20 cellular contexts compared by ENCODE assay signal in genomic region chr7:135098391-135098790, GRCh38. TPM values are rescaled to one million over a fixed set of nuclear protein-coding genes. Genes with fewer than 3 reads are reported as not detected.
DNase-seq lines count a peak whose midpoint lies in the region; ATAC-seq lines count a peak whose summit lies in the region.
"Had no signal": no experiment of that assay in that cellular context is flagged by ENCODE, and none has a peak within 500 bp of the region (broad histone marks: within the 10 kb centered on the region; RNA-seq: fewer than 3 reads in every experiment).

No MANE protein-coding gene starts in this region.

- no CpG with 5 or more reads among the region's 3 CpGs for WGBS in mesendoderm (ENCODE audit: extremely low coverage, insufficient coverage, low lambda C conversion rate)

- DNase-seq in EL (peak; percentile 11), SK-MEL-5 (ENCODE audit: low read depth, low spot score) (peak; percentile 33), dermis blood vessel endothelial cell (peak; percentile 85), mesendoderm (peak; percentile 85), NCI-H748 treated with DMSO at 0.1 percent for 48 hours (lab: John Stamatoyannopoulos, UW) (no peak), mucosa of gallbladder (ENCODE audit: low spot score) (no peak), OCI-M1 (lab: John Stamatoyannopoulos, UW) (no peak)
- DNase-seq: COR-L47, DMS153, H7, MV-4-11, NCI-H1417, NCI-H2029, NCI-H2171 treated with DMSO at 0.1 percent for 48 hours, NCI-H510A treated with DMSO at 0.1 percent for 48 hours, Peyer's patch, SHP77 had no signal

- no peaks in the 10 kb centered on the region for H3K79me1 ChIP-seq in mesendoderm (ENCODE audit: low read length)

- H3K4ac ChIP-seq in mesendoderm (ENCODE audit: low read depth, low read length), result no peak overlapping the region

- no peaks in the 10 kb centered on the region for H3K36me3 ChIP-seq in mesendoderm (ENCODE audit: control insufficient read depth, insufficient read depth, low read length)
- H3K36me3 ChIP-seq: Peyer's patch had no signal

- no peak overlapping the region for H4K5ac ChIP-seq in mesendoderm (ENCODE audit: low read length)

- H3K27ac ChIP-seq in mesendoderm (ENCODE audit: low read depth, low read length), result no peak overlapping the region
- H3K27ac ChIP-seq: HL-60, Peyer's patch had no signal

- H3K9ac ChIP-seq in mesendoderm (ENCODE audit: low read length), result no peak overlapping the region

- ATAC-seq in HG03175 (IDR thresholded peaks at IDR 0.05; ENCODE audit: unreplicated experiment), result no peak
- ATAC-seq: SK-N-SH treated with all-trans-retinoic acid at 6 μM for 48 hours had no signal

- in situ Hi-C loops in SK-MEL-5 (cut with HindIII; ENCODE audit: low pct_unique_long_range_greater_than_20kb, low sequenced_read_pairs), result no loop called here

- no peak overlapping the region for H4K8ac ChIP-seq in mesendoderm (ENCODE audit: low read depth, low read length)

- no peak overlapping the region for H3K23ac ChIP-seq in mesendoderm (ENCODE audit: low read length)

- no peak overlapping the region for H3K4me3 ChIP-seq in mesendoderm (ENCODE audit: low read length)
- H3K4me3 ChIP-seq: Peyer's patch had no signal

- H3K4me2 ChIP-seq in mesendoderm (ENCODE audit: low read length), result no peak overlapping the region

- H3K27me3 ChIP-seq in mesendoderm (ENCODE audit: insufficient read depth, low read length, poor library complexity), result no peaks in the 10 kb centered on the region
- H3K27me3 ChIP-seq: Peyer's patch had no signal

- no peak overlapping the region for H2BK15ac ChIP-seq in mesendoderm (replicated peaks; ENCODE audit: low read depth)

- H3K79me2 ChIP-seq in mesendoderm (ENCODE audit: control insufficient read depth, insufficient read depth, low read length), result no peaks in the 10 kb centered on the region

- H3K4me1 ChIP-seq in mesendoderm (ENCODE audit: control insufficient read depth, low read depth, low read length), result no peaks in the 10 kb centered on the region
- H3K4me1 ChIP-seq: Peyer's patch had no signal

- no peak overlapping the region for H3K56ac ChIP-seq in mesendoderm (ENCODE audit: low read length)

- no peak overlapping the region for H2BK120ac ChIP-seq in mesendoderm (ENCODE audit: low read depth, low read length)

- H2BK5ac ChIP-seq in mesendoderm (ENCODE audit: low read length), result no peak overlapping the region

- H3K18ac ChIP-seq in mesendoderm (ENCODE audit: low read length), result no peak overlapping the region

- H2AK5ac ChIP-seq in mesendoderm (ENCODE audit: low read length), result no peak overlapping the region

RNA-seq across cellular contexts. Expression of gene TMEM140, which starts 49.5 kb away (rescaled TPM):
- total RNA-seq in SK-MEL-5 (2014; rRNA removed; shearing (Covaris generic)), result 18.3 and 21.2 TPM in 2 replicates
- polyA plus RNA-seq in SK-MEL-5 (2015; cell fraction: cytosol; rRNA removed), result 11.3 and 15.7 TPM in 2 replicates
- polyA plus RNA-seq in SK-MEL-5 (2015; cell fraction: nucleus; rRNA removed), result 2.3 and 4.7 TPM in 2 replicates
- total RNA-seq in dermis blood vessel endothelial cell (40.7 and 76.1 TPM in 2 replicates), mucosa of gallbladder (19.4 TPM)
- polyA plus RNA-seq in mesendoderm (2013, experiment 1 of 2), result not detected
- not detected for polyA plus RNA-seq in mesendoderm (2013, experiment 2 of 2)
- total RNA-seq: H7 had no signal

Comparison
In these comparisons a context has a peak if more than half of its experiments do, and no peak if none do; other contexts are left out.
1. DNase-seq: peak in EL (single experiment), SK-MEL-5 (single experiment), dermis blood vessel endothelial cell (single experiment) and mesendoderm (single experiment); none in NCI-H748 treated with DMSO at 0.1 percent for 48 hours (single experiment), mucosa of gallbladder (single experiment) and OCI-M1 (single experiment).